ENCODE assay signal across 10 cellular contexts in the genomic region with DNA sequence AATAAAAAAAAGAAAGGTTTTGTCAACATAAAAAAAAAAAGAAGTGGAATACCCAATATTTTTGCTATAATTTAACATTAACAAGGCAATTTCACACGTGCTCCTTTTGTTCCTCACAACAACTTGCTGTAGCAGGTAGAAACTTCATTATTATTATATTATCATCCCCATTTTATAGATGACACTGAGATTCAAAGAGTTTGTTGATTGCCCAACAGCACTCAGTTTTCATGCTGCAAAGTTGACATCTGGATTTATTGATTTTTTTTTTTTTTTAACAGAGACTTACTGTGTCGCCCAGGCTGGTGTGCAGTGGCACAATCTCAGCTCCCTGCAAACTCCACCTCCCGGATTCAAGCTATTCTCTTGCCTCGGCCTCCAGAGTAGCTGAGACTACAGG. TPM values are rescaled to one million over a fixed set of nuclear protein-coding genes. Genes with fewer than 3 reads are reported as not detected.
"Had no signal": no experiment of that assay in that cellular context is flagged by ENCODE, and none has a peak within 500 bp of the region (broad histone marks: within the 10 kb centered on the region; RNA-seq: fewer than 3 reads in every experiment).

No MANE protein-coding gene starts in this region.

- H3K4me2 ChIP-seq: GM23338 had no signal

- H3K9ac ChIP-seq: GM23248 had no signal

- ATAC-seq: GM23338, HCT116 had no signal

- FAIRE-seq: H1, H54 had no signal

- H3K27ac ChIP-seq: GM23248 had no signal

- H3K36me3 ChIP-seq: HAP-1 had no signal

- H3K4me3 ChIP-seq: GM23248, GM23338, HAP-1 had no signal

- H3K9me3 ChIP-seq: HAP-1 had no signal

- H2AFZ ChIP-seq: GM23248, GM23338 had no signal

- DNase-seq: GM23248, GOT3, H9, HCEC 1CT, HFFc6 had no signal

RNA-seq across cellular contexts. Expression of gene ESRRG, which starts 8.9 kb away (rescaled TPM):
- total RNA-seq: GM23248 had no signal
- polyA plus RNA-seq: GM23248 had no signal
